Comparison of ENCODE assay signal across 8 cellular contexts in the genomic region with DNA sequence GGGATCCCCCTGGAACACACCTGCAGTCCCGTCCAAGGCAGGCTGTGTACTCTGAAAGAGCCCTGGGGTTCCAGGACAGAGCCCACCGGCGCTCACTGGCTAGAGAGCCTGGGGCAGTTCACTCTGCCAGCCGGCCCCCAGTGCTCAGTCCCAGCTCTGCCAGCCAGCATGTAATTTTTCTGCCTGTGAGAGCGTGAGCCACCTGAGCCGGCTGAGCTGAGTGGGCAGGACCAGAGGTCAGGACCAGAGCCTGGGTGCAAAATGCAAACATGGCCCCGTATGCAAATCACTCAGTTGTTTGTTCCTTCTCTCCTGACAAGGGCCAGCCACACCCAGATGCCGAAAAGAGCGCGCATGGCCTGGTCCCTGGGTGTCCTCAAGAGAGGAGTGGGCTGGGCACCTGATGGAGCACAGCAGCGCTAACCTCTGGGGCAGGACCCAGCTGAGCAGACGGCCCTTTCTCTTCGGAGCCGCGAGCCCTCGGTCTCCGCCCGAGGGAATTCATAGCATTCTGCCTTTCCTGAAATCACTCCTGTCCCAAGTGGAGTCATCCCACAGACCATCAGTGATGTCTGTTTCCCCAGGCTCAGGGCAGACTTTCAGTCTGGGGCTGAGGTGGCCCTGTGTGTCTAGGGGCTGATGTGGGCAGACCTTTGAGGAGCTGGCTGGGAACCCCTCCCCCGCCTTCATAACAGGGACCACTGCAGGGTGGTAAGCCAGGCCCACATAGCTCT. TPM values are rescaled to one million over a fixed set of nuclear protein-coding genes. Genes with fewer than 3 reads are reported as not detected.
DNase-seq lines count a peak whose midpoint lies in the region; ATAC-seq, FAIRE-seq and TF ChIP-seq lines count a peak whose summit lies in the region.

No MANE protein-coding gene starts in this region.

- no peak for TF ChIP-seq RAD21 in HepG2 (CRISPR knock-in tag; IDR thresholded peaks at IDR 0.05)

- ATAC-seq in HepG2 = peak; percentile 24
- no peak for ATAC-seq in right lobe of liver
- ATAC-seq in HG03571 (IDR thresholded peaks at IDR 0.05; ENCODE audit: unreplicated experiment) = peak; percentile 37

- peak overlapping the region; percentile 80 for H3K4me2 ChIP-seq in HepG2 (ENCODE audit: low read depth, low read length)

- H3K9ac ChIP-seq in HepG2 (ENCODE audit: insufficient read depth, low read depth, low read length) (peak overlapping the region; percentile 31; the same call in 1 of the 2 replicates), iPS-20b (ENCODE audit: low read depth, low read length) (peak overlapping the region; percentile 95; the same call in 1 of the 2 replicates)

- TF ChIP-seq CTCF in HepG2 (CRISPR knock-in tag; IDR thresholded peaks at IDR 0.05) (no peak), right lobe of liver (IDR thresholded peaks at IDR 0.05) (no peak), vagina (IDR thresholded peaks at IDR 0.05) (no peak)

- no peak for FAIRE-seq in HepG2 (lab: Jason Lieb, UNC)

- DNase-seq in HepG2 (ENCODE audit: low spot score) (peak; percentile 39), right lobe of liver (no peak), vagina (ENCODE audit: extremely low spot score in 2 of 2) (peak in 1 of 2 donors; percentile 84), erythroblast (lab: John Stamatoyannopoulos, UW) (no peak), dermis blood vessel endothelial cell (no peak)
- no peak for DNase-seq in activated effector memory CD4-positive, alpha-beta T cell treated with anti-CD3 and anti-CD28 coated beads, Interleukin-2, amount 50 U/mL, for 16 hours

- no peaks in the 10 kb centered on the region for H3K79me2 ChIP-seq in HepG2 (ENCODE audit: insufficient read depth, low read length)

- H2AFZ ChIP-seq in HepG2 (ENCODE audit: low read length) = no peak overlapping the region

- H3K36me3 ChIP-seq in HepG2 (replicated peaks in 1 of 2; ENCODE audit: control insufficient read depth in 1 of 2, insufficient read depth in 2 of 2, low read length in 2 of 2) (no peaks in the 10 kb centered on the region), right lobe of liver (no peaks in the 10 kb centered on the region), iPS-20b (ENCODE audit: insufficient read depth, low read depth, low read length) (no peaks in the 10 kb centered on the region), vagina (no peaks in the 10 kb centered on the region)

- H4K20me1 ChIP-seq in HepG2 (ENCODE audit: insufficient read depth, low read length) = no peaks in the 10 kb centered on the region

- no peak for TF ChIP-seq POLR2A in HepG2 (IDR thresholded peaks at IDR 0.05; ENCODE audit: insufficient read depth in 1 of 2, low read depth in 2 of 2, low read length in 2 of 2)
- no peak for TF ChIP-seq POLR2A in right lobe of liver (IDR thresholded peaks at IDR 0.05)
- TF ChIP-seq POLR2A in vagina (IDR thresholded peaks at IDR 0.05) = no peak
- TF ChIP-seq POLR2A in erythroblast (IDR thresholded peaks at IDR 0.05; ENCODE audit: low read length) = no peak

- WGBS in HepG2 (ENCODE audit: low lambda C conversion rate) = 20% methylated on average over 12 of the region's 19 CpGs
- 75% methylated on average over 2 of the region's 19 CpGs for WGBS in right lobe of liver (ENCODE audit: insufficient coverage, low coverage, low lambda C conversion rate, missing lambda C conversion rate)

- POLR2A ChIA-PET in HepG2 (lab: Yijun Ruan, JAX) = interaction anchor here (1.1 to 2.8 kb wide), 8 partner anchors 10 to 59 kb away, joined by 3 to 22 read pairs (median 8); a partner anchor contains a TSS

- in situ Hi-C loops in HepG2 (cut with HindIII; ENCODE audit: extremely low pct_ligation_motif_present, low pct_unique_long_range_greater_than_20kb) = loop anchor here (5.0 kb wide), 1 partner anchor 59 kb away; no protein-coding TSS in a partner anchor

- BruUV-seq in HepG2 (replicated peaks; lab: Mats Ljungman, UMichigan) = no TSS peak

- TF ChIP-seq EP300 in HepG2 (IDR thresholded peaks at IDR 0.05; ENCODE audit: low read depth in 2 of 2, low read length in 2 of 2) (no peak), HepG2 (CRISPR knock-in tag; IDR thresholded peaks at IDR 0.05; ENCODE audit: borderline replicate concordance) (no peak)

- H3K9me3 ChIP-seq in HepG2 (ENCODE audit: low read length) = no peaks in the 10 kb centered on the region
- no peaks in the 10 kb centered on the region for H3K9me3 ChIP-seq in right lobe of liver
- no peaks in the 10 kb centered on the region for H3K9me3 ChIP-seq in iPS-20b (ENCODE audit: insufficient read depth, low read depth, low read length)
- no peaks in the 10 kb centered on the region for H3K9me3 ChIP-seq in vagina

- H3K4me1 ChIP-seq in HepG2 (ENCODE audit: insufficient read depth, low read length) = peaks cover 62% of the 10 kb centered on the region
- peaks cover 0 to 4% (median 0%) of the 10 kb centered on the region in 4 donors for H3K4me1 ChIP-seq in right lobe of liver
- peaks cover 28% of the 10 kb centered on the region; the same call in 1 of the 2 replicates for H3K4me1 ChIP-seq in iPS-20b (ENCODE audit: insufficient read depth, low read length)
- H3K4me1 ChIP-seq in vagina = peaks cover 58% of the 10 kb centered on the region

- intact Hi-C loops in HepG2 (cut with micrococcal nuclease; ENCODE audit: unreplicated experiment) (loop anchor here (1.0 kb wide), 1 partner anchor 59 kb away; no protein-coding TSS in a partner anchor), right lobe of liver (cut with DNase I) (loop anchor here (5.0 kb wide), 2 partner anchors 49 to 59 kb away; no protein-coding TSS in a partner anchor), vagina (cut with DNase I) (loop anchor here (10.0 kb wide), 1 partner anchor 207 kb away; a partner anchor contains a TSS)

- CTCF ChIA-PET in HepG2 (lab: Yijun Ruan, JAX; ENCODE audit: low intra/inter-chr PET ratio, low total read pairs) = interaction anchor here (4.6 to 6.4 kb wide), 2 partner anchors 24 to 59 kb away, joined by 39 to 45 read pairs; no protein-coding TSS in a partner anchor

- H3K27me3 ChIP-seq in HepG2 (ENCODE audit: control insufficient read depth in 1 of 2, insufficient read depth in 2 of 2, low read length in 2 of 2) = peaks cover 0 to 19% of the 10 kb centered on the region in 2 experiments; a peak in 2 of 5 replicates
- no peaks in the 10 kb centered on the region for H3K27me3 ChIP-seq in right lobe of liver
- H3K27me3 ChIP-seq in iPS-20b (ENCODE audit: insufficient read depth, low read length) = no peaks in the 10 kb centered on the region
- H3K27me3 ChIP-seq in vagina = no peaks in the 10 kb centered on the region

- H3K27ac ChIP-seq in HepG2 (ENCODE audit: extremely low read length, insufficient read depth, low read length) = no peak overlapping the region
- no peak overlapping the region for H3K27ac ChIP-seq in right lobe of liver
- peak overlapping the region; percentile 100 for H3K27ac ChIP-seq in iPS-20b (ENCODE audit: low read length)
- H3K27ac ChIP-seq in vagina = peak overlapping the region; percentile 81

- peak overlapping the region; percentile 6 to 77 (median 7); a peak in 2 of 6 replicates for H3K4me3 ChIP-seq in HepG2 (replicated peaks in 1 of 3; ENCODE audit: insufficient read depth in 1 of 3, low read depth in 2 of 3, low read length in 3 of 3)
- no peak overlapping the region for H3K4me3 ChIP-seq in right lobe of liver
- H3K4me3 ChIP-seq in iPS-20b (ENCODE audit: low read length) = no peak overlapping the region
- no peak overlapping the region for H3K4me3 ChIP-seq in vagina

TF ChIP-seq in HepG2, 621 proteins besides CTCF, POLR2A, EP300 and RAD21 (continues in another document):
- TF ChIP-seq, protein P1, sequence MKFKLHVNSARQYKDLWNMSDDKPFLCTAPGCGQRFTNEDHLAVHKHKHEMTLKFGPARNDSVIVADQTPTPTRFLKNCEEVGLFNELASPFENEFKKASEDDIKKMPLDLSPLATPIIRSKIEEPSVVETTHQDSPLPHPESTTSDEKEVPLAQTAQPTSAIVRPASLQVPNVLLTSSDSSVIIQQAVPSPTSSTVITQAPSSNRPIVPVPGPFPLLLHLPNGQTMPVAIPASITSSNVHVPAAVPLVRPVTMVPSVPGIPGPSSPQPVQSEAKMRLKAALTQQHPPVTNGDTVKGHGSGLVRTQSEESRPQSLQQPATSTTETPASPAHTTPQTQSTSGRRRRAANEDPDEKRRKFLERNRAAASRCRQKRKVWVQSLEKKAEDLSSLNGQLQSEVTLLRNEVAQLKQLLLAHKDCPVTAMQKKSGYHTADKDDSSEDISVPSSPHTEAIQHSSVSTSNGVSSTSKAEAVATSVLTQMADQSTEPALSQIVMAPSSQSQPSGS (CRISPR knock-in tag; IDR thresholded peaks at IDR 0.05) = 0 out of 2 replicates have a peak, but pooled peaks have one; percentile 22
- TF ChIP-seq MYC (CRISPR knock-in tag; IDR thresholded peaks at IDR 0.05; ENCODE audit: borderline replicate concordance) (no peak), SAP130 (CRISPR knock-in tag; IDR thresholded peaks at IDR 0.05; ENCODE audit: low read depth) (peak; percentile 44; the same call in 1 of the 2 replicates)

RNA-seq across cellular contexts. Expression of a gene that starts 36.5 kb away (rescaled TPM):
- total RNA-seq in HepG2 (2016; rRNA removed; fragmentation: Illumina TruSeq; extraction: Trizol) = 1,086 and 1,212 TPM in 2 replicates
- total RNA-seq in HepG2 (2016; cell fraction: cytosol; rRNA removed; fragmentation: Illumina TruSeq; extraction: Trizol; ENCODE audit: low read depth) = 383 and 429 TPM in 2 replicates
- total RNA-seq in HepG2 (2016; cell fraction: insoluble cytoplasmic fraction; rRNA removed; fragmentation: Illumina TruSeq; extraction: Trizol) = 1,123 and 1,183 TPM in 2 replicates
- total RNA-seq in HepG2 (2016; cell fraction: membrane; rRNA removed; fragmentation: Illumina TruSeq; extraction: Trizol) = 561 and 605 TPM in 2 replicates
- 429 and 440 TPM in 2 replicates for total RNA-seq in HepG2 (2016; cell fraction: nucleus; rRNA removed; fragmentation: Illumina TruSeq; extraction: Trizol)
- 174 and 190 TPM in 2 replicates for polyA plus RNA-seq in HepG2 (2011; rRNA removed)
- polyA plus RNA-seq in HepG2 (2011; cell fraction: cytosol; rRNA removed) = 192 and 196 TPM in 2 replicates
- polyA plus RNA-seq in HepG2 (2011; cell fraction: nucleus; rRNA removed) = 112 and 149 TPM in 2 replicates
- polyA plus RNA-seq in HepG2 (2012) = 399 and 565 TPM in 2 replicates
- 460 and 492 TPM in 2 replicates for polyA plus RNA-seq in HepG2 (2016; cell fraction: cytosol; fragmentation: Illumina TruSeq; extraction: Trizol; ENCODE audit: low read depth)
- polyA plus RNA-seq in HepG2 (2016; cell fraction: insoluble cytoplasmic fraction; fragmentation: Illumina TruSeq; extraction: Trizol; ENCODE audit: low read depth) = 2,053 and 2,108 TPM in 2 replicates
- 673 and 705 TPM in 2 replicates for polyA plus RNA-seq in HepG2 (2016; cell fraction: membrane; fragmentation: Illumina TruSeq; extraction: Trizol; ENCODE audit: low read depth)
- 1,089 and 1,130 TPM in 2 replicates for polyA plus RNA-seq in HepG2 (2016; cell fraction: nucleus; fragmentation: Illumina TruSeq; extraction: Trizol; ENCODE audit: insufficient read depth, low read depth)
- 146 and 188 TPM in 2 replicates for polyA minus RNA-seq in HepG2 (2011; rRNA and poly(A)+ RNA removed; ENCODE audit: low replicate concordance)
- 210 and 216 TPM in 2 replicates for polyA minus RNA-seq in HepG2 (2011; cell fraction: cytosol; rRNA and poly(A)+ RNA removed)
- 83.7 and 96.4 TPM in 2 replicates for polyA minus RNA-seq in HepG2 (2011; cell fraction: nucleus; rRNA and poly(A)+ RNA removed)
- total RNA-seq in right lobe of liver = 100 to 1,000 TPM; 180 to 373 (median 252) TPM
- 536 TPM for total RNA-seq in vagina
- 1,131 and 1,294 TPM in 2 replicates for total RNA-seq in dermis blood vessel endothelial cell

Comparison
In these comparisons a context has a peak if more than half of its experiments do, and no peak if none do; other contexts are left out.
1. ATAC-seq: peak in HepG2 (single experiment) and HG03571 (single experiment); none in right lobe of liver (0 of 4).
2. H3K4me3 ChIP-seq: peak in HepG2 (3 of 3); none in right lobe of liver (0 of 3), iPS-20b (single experiment) and vagina (0 of 2).
3. H3K27ac ChIP-seq: peak in iPS-20b (single experiment) and vagina (single experiment); none in HepG2 (single experiment) and right lobe of liver (0 of 3).